In the genomic region with DNA sequence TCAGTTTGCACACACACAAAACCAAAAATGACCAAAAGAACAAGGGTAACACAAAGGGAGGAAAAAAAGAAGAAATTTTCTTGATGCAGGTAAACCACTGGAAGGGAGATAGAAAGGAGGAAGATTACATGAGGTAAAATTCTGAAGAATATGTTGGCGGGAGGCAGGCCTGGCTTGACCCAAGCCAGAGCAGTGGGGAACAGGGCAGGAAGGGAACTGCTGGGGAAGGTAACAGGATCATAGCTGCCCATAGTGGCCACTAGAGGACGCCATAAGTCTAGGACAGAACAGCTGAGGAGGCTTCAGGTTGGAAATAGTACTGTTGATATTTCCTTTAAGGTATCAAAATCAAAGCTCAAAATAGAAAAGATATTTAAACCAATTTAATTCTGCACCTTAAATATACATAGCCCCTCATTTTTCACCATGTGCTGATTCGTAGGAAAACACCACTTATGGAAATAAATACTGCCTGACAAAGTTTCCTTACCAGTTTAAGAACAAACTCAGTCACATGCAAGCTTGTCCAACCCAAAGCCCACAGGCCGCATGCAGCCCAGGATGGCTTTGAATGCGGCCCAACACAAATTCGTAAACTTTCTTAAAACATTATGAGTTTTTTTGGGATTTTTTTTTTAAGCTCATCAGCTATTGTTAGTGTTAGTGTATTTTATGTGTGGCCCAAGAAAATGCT, we compare ENCODE assay signal across 7 cellular contexts. TPM values are rescaled to one million over a fixed set of nuclear protein-coding genes. Genes with fewer than 3 reads are reported as not detected.
DNase-seq lines count a peak whose midpoint lies in the region; FAIRE-seq and TF ChIP-seq lines count a peak whose summit lies in the region.

No MANE protein-coding gene starts in this region.

- H3K4me3 ChIP-seq in breast epithelium, result no peak overlapping the region
- H3K4me3 ChIP-seq in kidney (ENCODE audit: low read length in 2 of 2), result no peak overlapping the region

- H3K9me3 ChIP-seq in breast epithelium, result no peaks in the 10 kb centered on the region
- H3K9me3 ChIP-seq in kidney (ENCODE audit: control insufficient read depth in 1 of 2, low read length in 2 of 2), result no peaks in the 10 kb centered on the region

- H3K9ac ChIP-seq in kidney (ENCODE audit: low read length in 2 of 2), result no peak overlapping the region

- POLR2A ChIA-PET in HEK293T (lab: Yijun Ruan, JAX), result interaction anchor here (0.6 to 0.8 kb wide), 3 partner anchors 13 to 158 kb away, joined by 3 to 4 read pairs (median 3); a partner anchor contains a TSS

- H3K27me3 ChIP-seq in breast epithelium, result no peaks in the 10 kb centered on the region

- peak; percentile 82 for DNase-seq in HEK293T (ENCODE audit: extremely low spot score)
- DNase-seq in NCI-H1105 treated with DMSO at 0.1 percent for 48 hours (lab: John Stamatoyannopoulos, UW), result peak; percentile 72
- peak; percentile 14 for DNase-seq in T follicular helper cell (ENCODE audit: low read depth)
- DNase-seq in breast epithelium (ENCODE audit: low spot score in 2 of 2), result no peak
- DNase-seq in kidney, result no peak
- peak; percentile 11 to 24 (median 19) for DNase-seq in stimulated activated CD4-positive, alpha-beta T cell treated with anti-CD3 and anti-CD28 coated beads, TNF-alpha, amount 100 ng/mL, for 24 hours (ENCODE audit: low read depth in 3 of 3)

- peak; percentile 98 for TF ChIP-seq CTCF in GM12872 (IDR thresholded peaks at IDR 0.05; ENCODE audit: insufficient read depth, low read depth, low read length)
- TF ChIP-seq CTCF in breast epithelium (IDR thresholded peaks at IDR 0.05), result peak in 2 of 3 donors; percentile 51 to 66
- TF ChIP-seq CTCF in kidney (IDR thresholded peaks at IDR 0.05; ENCODE audit: borderline replicate concordance, extremely low read depth, insufficient read depth), result peak; percentile 88

- H3K4me1 ChIP-seq in breast epithelium (no peaks in the 10 kb centered on the region), kidney (ENCODE audit: control insufficient read depth in 1 of 2, insufficient read depth in 1 of 2, low read depth in 1 of 2, low read length in 2 of 2) (no peaks in the 10 kb centered on the region)

- CTCF ChIA-PET in HEK293T (lab: Yijun Ruan, JAX), result interaction anchor here (0.6 to 2.0 kb wide), 12 partner anchors 9 to 1875 kb away, joined by 3 to 16 read pairs (median 3); no protein-coding TSS in a partner anchor

- intact Hi-C loops in breast epithelium (cut with DNase I; ENCODE audit: low total_unique reads), result no loop called here
- intact Hi-C loops in kidney (cut with DNase I), result no loop called here

- no peaks in the 10 kb centered on the region for H3K36me3 ChIP-seq in breast epithelium
- H3K36me3 ChIP-seq in kidney (ENCODE audit: control insufficient read depth in 1 of 2, insufficient read depth in 2 of 2, low read length in 2 of 2), result peaks cover 11 to 19% of the 10 kb centered on the region in 2 donors

- no peak overlapping the region for H3K27ac ChIP-seq in breast epithelium
- no peak overlapping the region for H3K27ac ChIP-seq in kidney (ENCODE audit: low read depth in 2 of 2, low read length in 2 of 2)

- no peak for TF ChIP-seq POLR2A in breast epithelium (IDR thresholded peaks at IDR 0.05)

- FAIRE-seq in kidney (lab: Jason Lieb, UNC), result no peak

TF ChIP-seq in HEK293T, 16 proteins besides CTCF, POLR2A, EP300 and RAD21:
- TF ChIP-seq ZNF384 (IDR thresholded peaks at IDR 0.05) (no peak), CTBP1 (IDR thresholded peaks at IDR 0.05; ENCODE audit: borderline replicate concordance) (no peak), HDGF (IDR thresholded peaks at IDR 0.05; ENCODE audit: borderline replicate concordance) (no peak)

RNA-seq across cellular contexts. Expression of a gene that starts 15.5 kb away (rescaled TPM):
- total RNA-seq in breast epithelium, result 100 to 1,000 TPM in 1 of 3 donors, 10 to 100 TPM in 2; 56.0 to 117 (median 66.9) TPM
- 96.7 TPM for total RNA-seq in kidney
- 31.8 TPM for polyA plus RNA-seq in kidney (ENCODE audit: insufficient read depth, low read depth, low replicate concordance)

RNA-seq across cellular contexts. Expression of a gene that starts 16.0 kb away (rescaled TPM):
- total RNA-seq in breast epithelium (1 to 10 TPM in 1 of 3 donors, under 1 TPM in 2; 0.66 to 1.3 (median 0.80) TPM), kidney (0.94 TPM)
- 1.5 TPM for polyA plus RNA-seq in kidney (ENCODE audit: insufficient read depth, low read depth, low replicate concordance)

RNA-seq across cellular contexts. Expression of a gene that starts 52.3 kb away (rescaled TPM):
- under 1 TPM; 0.33 to 0.96 (median 0.44) TPM for total RNA-seq in breast epithelium
- 1.6 TPM for total RNA-seq in kidney
- 2.6 TPM for polyA plus RNA-seq in kidney (ENCODE audit: insufficient read depth, low read depth, low replicate concordance)

Comparison
In these comparisons a context has a peak if more than half of its experiments do, and no peak if none do; other contexts are left out.
1. DNase-seq: peak in HEK293T (single experiment), NCI-H1105 treated with DMSO at 0.1 percent for 48 hours (single experiment), T follicular helper cell (single experiment) and stimulated activated CD4-positive, alpha-beta T cell treated with anti-CD3 and anti-CD28 coated beads, TNF-alpha, amount 100 ng/mL, for 24 hours (3 of 3); none in breast epithelium (0 of 2) and kidney (single experiment).
2. Peak in every context shown above with its lines, with median percentiles within 50 percentile points of each other: CTCF ChIP-seq.